In genomic region chr11:61009392-61010275, GRCh38 we compare ENCODE assay signal across 20 cellular contexts. TPM values are rescaled to one million over a fixed set of nuclear protein-coding genes. Genes with fewer than 3 reads are reported as not detected.
DNase-seq lines count a peak whose midpoint lies in the region; ATAC-seq, FAIRE-seq and TF ChIP-seq lines count a peak whose summit lies in the region.
"Had no signal": no experiment of that assay in that cellular context is flagged by ENCODE, and none has a peak within 500 bp of the region (broad histone marks: within the 10 kb centered on the region; RNA-seq: fewer than 3 reads in every experiment).

No MANE protein-coding gene starts in this region.

- DNase-seq in activated CD4-positive, alpha-beta T cell treated with anti-CD3 and anti-CD28 coated beads, Interleukin-2, amount 10 ng/mL, durations not matched to agents 7 days and 5 days: no peak
- no peak for DNase-seq in activated CD4-positive, alpha-beta T cell treated with anti-CD3 and anti-CD28 coated beads, Interleukin-2, amount 50 U/mL, for 1 hour
- DNase-seq in GM12891 (ENCODE audit: insufficient read length, low spot score) (no peak), GM19240 (ENCODE audit: insufficient read length, low spot score) (no peak)
- no peak for DNase-seq in activated T-helper 2 cell treated with anti-CD3 and anti-CD28 coated beads, Interferon-gamma antibody, Interleukin-2, Interleukin-4, amounts not matched to agents 10 μg/mL and 5 μg/mL and 100 μg/mL, durations not matched to agents 14 hours and 24 hours and 36 hours (ENCODE audit: low spot score)
- DNase-seq in natural killer cell treated with Interleukin-12 subunit alpha and Interleukin-12 subunit beta and Interleukin-15 and Interleukin-18, amount 100 ng/mL, for 72 hours (ENCODE audit: low spot score): no peak
- DNase-seq in stimulated activated CD4-positive, alpha-beta T cell treated with anti-CD3 and anti-CD28 coated beads, Interleukin-2, amount 100 ng/mL, for 24 hours: no peak
- DNase-seq: activated B cell treated with CpG ODN at 0.5 μM for 24 hours; brain microvascular endothelial cell; DMS 273 treated with DMSO at 0.1 percent for 48 hours; GM23248; KG1; mesenchymal stem cell; NCI-H187; NCI-H226; SJCRH30; stimulated activated naive B cell treated with anti-CD40 and anti-IgM and Interleukin-4, amounts not matched to agents 10 μg/mL and 1 μg/mL and 100 μg/mL, for 72 hours; thyroid gland had no signal

- no peak for TF ChIP-seq POLR2A in GM12891 (IDR thresholded peaks at IDR 0.05; ENCODE audit: low read depth, low read length)

- CTCF ChIA-PET in activated CD4-positive, alpha-beta T cell treated with anti-CD3 and anti-CD28 coated beads, Interleukin-2, amount 10 ng/mL, durations not matched to agents 7 days and 5 days (lab: Charles Lee): interaction anchor here (1.0 to 2.1 kb wide), 5 partner anchors 11 to 35 kb away, joined by 3 to 8 read pairs (median 4); no protein-coding TSS in a partner anchor

- no peak for ATAC-seq in natural killer cell treated with Interleukin-12 subunit alpha and Interleukin-12 subunit beta and Interleukin-15 and Interleukin-18, amount 100 ng/mL, for 72 hours
- no peak for ATAC-seq in GM18909 (IDR thresholded peaks at IDR 0.05; ENCODE audit: poor library complexity, unreplicated experiment)
- ATAC-seq: stimulated activated naive B cell treated with anti-CD40 and anti-IgM and Interleukin-4, amounts not matched to agents 10 μg/mL and 1 μg/mL and 100 μg/mL, for 72 hours had no signal

- H3K36me3 Mint-ChIP-seq in activated CD4-positive, alpha-beta T cell treated with anti-CD3 and anti-CD28 coated beads, Interleukin-2, amount 10 ng/mL, durations not matched to agents 7 days and 5 days (ENCODE audit: low read depth): peaks cover 78% of the 10 kb centered on the region
- peaks cover 85% of the 10 kb centered on the region for H3K36me3 Mint-ChIP-seq in activated T-helper 2 cell treated with anti-CD3 and anti-CD28 coated beads, Interferon-gamma antibody, Interleukin-2, Interleukin-4, amounts not matched to agents 10 μg/mL and 5 μg/mL and 100 μg/mL, durations not matched to agents 14 hours and 24 hours and 36 hours (ENCODE audit: low read depth)
- no peaks in the 10 kb centered on the region for H3K36me3 Mint-ChIP-seq in natural killer cell treated with Interleukin-12 subunit alpha and Interleukin-12 subunit beta and Interleukin-15 and Interleukin-18, amount 100 ng/mL, for 72 hours

- FAIRE-seq in GM12891 (lab: Jason Lieb, UNC): peak; percentile 74

- no peak overlapping the region for H3K4me3 Mint-ChIP-seq in activated CD4-positive, alpha-beta T cell treated with anti-CD3 and anti-CD28 coated beads, Interleukin-2, amount 10 ng/mL, durations not matched to agents 7 days and 5 days
- H3K4me3 Mint-ChIP-seq in activated T-helper 2 cell treated with anti-CD3 and anti-CD28 coated beads, Interferon-gamma antibody, Interleukin-2, Interleukin-4, amounts not matched to agents 10 μg/mL and 5 μg/mL and 100 μg/mL, durations not matched to agents 14 hours and 24 hours and 36 hours (ENCODE audit: low read depth): no peak overlapping the region
- peak overlapping the region; percentile 25 for H3K4me3 Mint-ChIP-seq in natural killer cell treated with Interleukin-12 subunit alpha and Interleukin-12 subunit beta and Interleukin-15 and Interleukin-18, amount 100 ng/mL, for 72 hours
- H3K4me3 Mint-ChIP-seq: activated B cell treated with CpG ODN at 0.5 μM for 24 hours; stimulated activated naive B cell treated with anti-CD40 and anti-IgM and Interleukin-4, amounts not matched to agents 10 μg/mL and 1 μg/mL and 100 μg/mL, for 72 hours had no signal

- peak overlapping the region; percentile 60 for H3K27ac Mint-ChIP-seq in activated CD4-positive, alpha-beta T cell treated with anti-CD3 and anti-CD28 coated beads, Interleukin-2, amount 10 ng/mL, durations not matched to agents 7 days and 5 days
- H3K27ac Mint-ChIP-seq in activated T-helper 2 cell treated with anti-CD3 and anti-CD28 coated beads, Interferon-gamma antibody, Interleukin-2, Interleukin-4, amounts not matched to agents 10 μg/mL and 5 μg/mL and 100 μg/mL, durations not matched to agents 14 hours and 24 hours and 36 hours: peak overlapping the region; percentile 67
- H3K27ac Mint-ChIP-seq in natural killer cell treated with Interleukin-12 subunit alpha and Interleukin-12 subunit beta and Interleukin-15 and Interleukin-18, amount 100 ng/mL, for 72 hours: no peak overlapping the region
- H3K27ac Mint-ChIP-seq: activated B cell treated with CpG ODN at 0.5 μM for 24 hours; stimulated activated naive B cell treated with anti-CD40 and anti-IgM and Interleukin-4, amounts not matched to agents 10 μg/mL and 1 μg/mL and 100 μg/mL, for 72 hours had no signal

- H3K4me1 Mint-ChIP-seq in activated CD4-positive, alpha-beta T cell treated with anti-CD3 and anti-CD28 coated beads, Interleukin-2, amount 10 ng/mL, durations not matched to agents 7 days and 5 days: peaks cover 74% of the 10 kb centered on the region
- H3K4me1 Mint-ChIP-seq in activated T-helper 2 cell treated with anti-CD3 and anti-CD28 coated beads, Interferon-gamma antibody, Interleukin-2, Interleukin-4, amounts not matched to agents 10 μg/mL and 5 μg/mL and 100 μg/mL, durations not matched to agents 14 hours and 24 hours and 36 hours (ENCODE audit: low read depth): peaks cover 44% of the 10 kb centered on the region
- H3K4me1 Mint-ChIP-seq in natural killer cell treated with Interleukin-12 subunit alpha and Interleukin-12 subunit beta and Interleukin-15 and Interleukin-18, amount 100 ng/mL, for 72 hours (ENCODE audit: low read depth in 2 of 2): peaks cover 15 to 23% of the 10 kb centered on the region in 2 donors

- intact Hi-C loops in activated T-helper 2 cell treated with anti-CD3 and anti-CD28 coated beads, Interferon-gamma antibody, Interleukin-2, Interleukin-4, amounts not matched to agents 10 μg/mL and 5 μg/mL and 100 μg/mL, durations not matched to agents 14 hours and 24 hours and 36 hours (cut with micrococcal nuclease): no loop called here

- no peaks in the 10 kb centered on the region for H3K27me3 Mint-ChIP-seq in activated CD4-positive, alpha-beta T cell treated with anti-CD3 and anti-CD28 coated beads, Interleukin-2, amount 10 ng/mL, durations not matched to agents 7 days and 5 days
- H3K27me3 Mint-ChIP-seq in activated T-helper 2 cell treated with anti-CD3 and anti-CD28 coated beads, Interferon-gamma antibody, Interleukin-2, Interleukin-4, amounts not matched to agents 10 μg/mL and 5 μg/mL and 100 μg/mL, durations not matched to agents 14 hours and 24 hours and 36 hours (ENCODE audit: low read depth): no peaks in the 10 kb centered on the region
- H3K27me3 Mint-ChIP-seq in natural killer cell treated with Interleukin-12 subunit alpha and Interleukin-12 subunit beta and Interleukin-15 and Interleukin-18, amount 100 ng/mL, for 72 hours: peaks cover 0 to 6% of the 10 kb centered on the region in 2 donors

- POLR2A ChIA-PET in activated CD4-positive, alpha-beta T cell treated with anti-CD3 and anti-CD28 coated beads, Interleukin-2, amount 10 ng/mL, durations not matched to agents 7 days and 5 days (lab: Charles Lee): no interaction called here

- H3K9me3 Mint-ChIP-seq in activated CD4-positive, alpha-beta T cell treated with anti-CD3 and anti-CD28 coated beads, Interleukin-2, amount 10 ng/mL, durations not matched to agents 7 days and 5 days: no peaks in the 10 kb centered on the region
- H3K9me3 Mint-ChIP-seq in activated T-helper 2 cell treated with anti-CD3 and anti-CD28 coated beads, Interferon-gamma antibody, Interleukin-2, Interleukin-4, amounts not matched to agents 10 μg/mL and 5 μg/mL and 100 μg/mL, durations not matched to agents 14 hours and 24 hours and 36 hours: no peaks in the 10 kb centered on the region
- no peaks in the 10 kb centered on the region for H3K9me3 Mint-ChIP-seq in natural killer cell treated with Interleukin-12 subunit alpha and Interleukin-12 subunit beta and Interleukin-15 and Interleukin-18, amount 100 ng/mL, for 72 hours
- H3K9me3 Mint-ChIP-seq: activated B cell treated with CpG ODN at 0.5 μM for 24 hours; stimulated activated naive B cell treated with anti-CD40 and anti-IgM and Interleukin-4, amounts not matched to agents 10 μg/mL and 1 μg/mL and 100 μg/mL, for 72 hours had no signal

TF ChIP-seq in GM12891, 5 proteins besides CTCF, POLR2A, EP300 and RAD21:
- TF ChIP-seq POU2F2 (IDR thresholded peaks at IDR 0.05; ENCODE audit: low read depth, low read length) (no peak), POLR2AphosphoS5 (IDR thresholded peaks at IDR 0.05; ENCODE audit: low read depth, low read length) (no peak), SPI1 (IDR thresholded peaks at IDR 0.05; ENCODE audit: low read depth, low read length) (no peak), PAX5 (IDR thresholded peaks at IDR 0.05; ENCODE audit: insufficient read depth, low read length, severe bottlenecking) (no peak), TAF1 (IDR thresholded peaks at IDR 0.05; ENCODE audit: low read depth, low read length) (no peak)

RNA-seq across cellular contexts. Expression of gene CD6, which starts 38.2 kb away (rescaled TPM):
- total RNA-seq in activated CD4-positive, alpha-beta T cell treated with anti-CD3 and anti-CD28 coated beads, Interleukin-2, amount 10 ng/mL, durations not matched to agents 7 days and 5 days: 100 to 1,000 TPM; 368 to 402 TPM
- 5.0 TPM for polyA plus RNA-seq in GM12891 (2012; ENCODE audit: low read depth, missing spikeins)
- 308 and 327 TPM in 2 replicates for total RNA-seq in activated T-helper 2 cell treated with anti-CD3 and anti-CD28 coated beads, Interferon-gamma antibody, Interleukin-2, Interleukin-4, amounts not matched to agents 10 μg/mL and 5 μg/mL and 100 μg/mL, durations not matched to agents 14 hours and 24 hours and 36 hours
- total RNA-seq in natural killer cell treated with Interleukin-12 subunit alpha and Interleukin-12 subunit beta and Interleukin-15 and Interleukin-18, amount 100 ng/mL, for 72 hours: 10 to 100 TPM in 1 of 2 donors, 1 to 10 TPM in 1; 5.9 to 44.0 TPM
- total RNA-seq: G401, GM23248, SJCRH30 had no signal
- polyA plus RNA-seq: GM23248 had no signal

RNA-seq across cellular contexts. Expression of gene SLC15A3, which starts 57.7 kb away (rescaled TPM):
- 1 to 10 TPM; 4.0 to 4.2 TPM for total RNA-seq in activated CD4-positive, alpha-beta T cell treated with anti-CD3 and anti-CD28 coated beads, Interleukin-2, amount 10 ng/mL, durations not matched to agents 7 days and 5 days
- 73.0 TPM for polyA plus RNA-seq in GM12891 (2012; ENCODE audit: low read depth, missing spikeins)
- 2.1 and 2.2 TPM in 2 replicates for total RNA-seq in activated T-helper 2 cell treated with anti-CD3 and anti-CD28 coated beads, Interferon-gamma antibody, Interleukin-2, Interleukin-4, amounts not matched to agents 10 μg/mL and 5 μg/mL and 100 μg/mL, durations not matched to agents 14 hours and 24 hours and 36 hours
- 1 to 10 TPM; 1.2 to 5.0 TPM for total RNA-seq in natural killer cell treated with Interleukin-12 subunit alpha and Interleukin-12 subunit beta and Interleukin-15 and Interleukin-18, amount 100 ng/mL, for 72 hours
- total RNA-seq: G401 had no signal

Comparison
In these comparisons a context has a peak if more than half of its experiments do, and no peak if none do; other contexts are left out.
1. H3K27ac Mint-ChIP-seq: peak in activated CD4-positive, alpha-beta T cell treated with anti-CD3 and anti-CD28 coated beads, Interleukin-2, amount 10 ng/mL, durations not matched to agents 7 days and 5 days (single experiment) and activated T-helper 2 cell treated with anti-CD3 and anti-CD28 coated beads, Interferon-gamma antibody, Interleukin-2, Interleukin-4, amounts not matched to agents 10 μg/mL and 5 μg/mL and 100 μg/mL, durations not matched to agents 14 hours and 24 hours and 36 hours (single experiment); none in natural killer cell treated with Interleukin-12 subunit alpha and Interleukin-12 subunit beta and Interleukin-15 and Interleukin-18, amount 100 ng/mL, for 72 hours (0 of 2).